20 cellular contexts compared by ENCODE assay signal in the genomic region with DNA sequence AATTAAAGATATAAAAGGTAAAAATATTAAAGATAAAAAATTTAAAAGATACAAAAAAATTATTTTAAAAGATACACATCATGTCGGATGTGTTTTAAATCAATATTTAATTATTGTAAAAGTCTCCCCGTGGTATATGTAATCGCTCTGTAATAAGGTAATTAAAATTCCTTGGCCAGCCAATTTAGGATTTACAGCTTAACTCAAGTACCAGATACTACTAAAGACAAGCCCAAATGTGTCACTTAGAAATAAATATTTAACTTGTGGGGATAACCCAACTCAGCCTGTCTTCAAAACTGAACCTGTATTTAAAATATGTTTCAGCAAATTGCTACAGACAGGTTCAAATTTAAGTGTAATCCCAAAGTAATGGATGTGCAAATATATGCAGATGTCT. TPM values are rescaled to one million over a fixed set of nuclear protein-coding genes. Genes with fewer than 3 reads are reported as not detected.
"Had no signal": no experiment of that assay in that cellular context is flagged by ENCODE, and none has a peak within 500 bp of the region (broad histone marks: within the 10 kb centered on the region; RNA-seq: fewer than 3 reads in every experiment).

No MANE protein-coding gene starts in this region.

- H3K27ac Mint-ChIP-seq: activated T-helper 17 cell treated with anti-CD3 and anti-CD28 coated beads, Interleukin-2, amount 50 U/mL, for 72 hours had no signal

- H3K36me3 ChIP-seq: gastrocnemius medialis, heart left ventricle, sigmoid colon, stomach, thoracic aorta had no signal

- ATAC-seq: gastrocnemius medialis, left lobe of liver had no signal

- H3K27ac ChIP-seq: gastrocnemius medialis, heart left ventricle, stomach, thoracic aorta had no signal

- H3K27me3 ChIP-seq: gastrocnemius medialis, sigmoid colon, stomach had no signal

- H3K4me1 ChIP-seq: gastrocnemius medialis had no signal

- H3K4me1 Mint-ChIP-seq: activated T-helper 17 cell treated with anti-CD3 and anti-CD28 coated beads, Interleukin-2, amount 50 U/mL, for 72 hours had no signal

- DNase-seq: activated CD4-positive, CD25-positive, alpha-beta regulatory T cell treated with anti-CD3 and anti-CD28 coated beads, Interleukin-2, amount 50 U/mL, for 72 hours; activated naive CD4-positive, alpha-beta T cell treated with Interleukin-2 at 50 U/mL for 16 hours; anterior cingulate cortex; dermis blood vessel endothelial cell; erythroblast; gastrocnemius medialis; heart left ventricle; midbrain; sigmoid colon; stimulated activated CD4-positive, alpha-beta T cell treated with anti-CD3 and anti-CD28 coated beads, Interleukin-1b, Interleukin-23, amount 100 ng/mL, for 48 hours; stomach; T-helper 9 cell had no signal

- H3K4me3 ChIP-seq: gastrocnemius medialis, heart left ventricle, sigmoid colon, stomach, thoracic aorta had no signal

- H3K27me3 Mint-ChIP-seq: activated T-helper 17 cell treated with anti-CD3 and anti-CD28 coated beads, Interleukin-2, amount 50 U/mL, for 72 hours had no signal

- H3K9me3 Mint-ChIP-seq: activated T-helper 17 cell treated with anti-CD3 and anti-CD28 coated beads, Interleukin-2, amount 50 U/mL, for 72 hours; neural crest cell had no signal

- H3K4me3 Mint-ChIP-seq: activated T-helper 17 cell treated with anti-CD3 and anti-CD28 coated beads, Interleukin-2, amount 50 U/mL, for 72 hours; neural crest cell had no signal

- H3K9me3 ChIP-seq: gastrocnemius medialis, heart left ventricle, sigmoid colon, stomach, thoracic aorta had no signal

RNA-seq across cellular contexts. Expression of gene GPR82, which starts 56.0 kb away (rescaled TPM):
- total RNA-seq: activated T-helper 17 cell treated with anti-CD3 and anti-CD28 coated beads, Interleukin-2, amount 50 U/mL, for 72 hours; cerebellum; dermis blood vessel endothelial cell; gastrocnemius medialis; lung microvascular endothelial cell; neural crest cell; osteocyte; pulmonary artery endothelial cell had no signal
